9 cellular contexts compared by ENCODE assay signal in genomic region chr6:2633763-2634150, GRCh38.
DNase-seq lines count a peak whose midpoint lies in the region; ATAC-seq and TF ChIP-seq lines count a peak whose summit lies in the region.
"Had no signal": no experiment of that assay in that cellular context is flagged by ENCODE, and none has a peak within 500 bp of the region (broad histone marks: within the 10 kb centered on the region; RNA-seq: fewer than 3 reads in every experiment).

No MANE protein-coding gene starts in this region.

- H3K4me1 ChIP-seq in HUES48 (ENCODE audit: control insufficient read depth, insufficient read depth, low read length), result peaks cover 8% of the 10 kb centered on the region

- peaks cover 1 to 12% of the 10 kb centered on the region in 2 donors for H3K4me1 Mint-ChIP-seq in stimulated activated naive B cell treated with anti-CD40 and anti-IgM and Interleukin-4, amounts not matched to agents 10 μg/mL and 1 μg/mL and 100 μg/mL, for 72 hours

- H3K36me3 ChIP-seq in HUES48 (ENCODE audit: control insufficient read depth, insufficient read depth, low read length), result no peaks in the 10 kb centered on the region
- H3K36me3 ChIP-seq in kidney epithelial cell (ENCODE audit: control insufficient read depth, insufficient read depth, low read length), result no peaks in the 10 kb centered on the region

- peaks cover 13 to 21% of the 10 kb centered on the region in 2 donors for H3K27me3 Mint-ChIP-seq in stimulated activated naive B cell treated with anti-CD40 and anti-IgM and Interleukin-4, amounts not matched to agents 10 μg/mL and 1 μg/mL and 100 μg/mL, for 72 hours

- H3K9me3 Mint-ChIP-seq in stimulated activated naive B cell treated with anti-CD40 and anti-IgM and Interleukin-4, amounts not matched to agents 10 μg/mL and 1 μg/mL and 100 μg/mL, for 72 hours, result no peaks in the 10 kb centered on the region
- H3K9me3 Mint-ChIP-seq: IgD-negative memory B cell had no signal

- no peak for ATAC-seq in stimulated activated naive B cell treated with anti-CD40 and anti-IgM and Interleukin-4, amounts not matched to agents 10 μg/mL and 1 μg/mL and 100 μg/mL, for 72 hours (replicated peaks)
- ATAC-seq in GM18861 (IDR thresholded peaks at IDR 0.05; ENCODE audit: unreplicated experiment), result no peak

- DNase-seq in astrocyte of the spinal cord (ENCODE audit: low read depth, low spot score) (no peak), kidney epithelial cell (ENCODE audit: low read depth) (no peak), CD1c-positive myeloid dendritic cell (ENCODE audit: extremely low spot score) (no peak), NCI-H1417 (lab: John Stamatoyannopoulos, UW) (no peak), UCSD-AML1 (lab: John Stamatoyannopoulos, UW; ENCODE audit: unreplicated experiment) (no peak)
- no peak for DNase-seq in stimulated activated naive B cell treated with anti-CD40 and anti-IgM and Interleukin-4, amounts not matched to agents 10 μg/mL and 1 μg/mL and 100 μg/mL, for 72 hours

- no peak overlapping the region for H3K27ac Mint-ChIP-seq in stimulated activated naive B cell treated with anti-CD40 and anti-IgM and Interleukin-4, amounts not matched to agents 10 μg/mL and 1 μg/mL and 100 μg/mL, for 72 hours

- no peak overlapping the region for H3K27ac ChIP-seq in HUES48 (ENCODE audit: low read depth, low read length)

- TF ChIP-seq CTCF in astrocyte of the spinal cord (IDR thresholded peaks at IDR 0.05; ENCODE audit: low read depth, low read length), result no peak
- no peak for TF ChIP-seq CTCF in kidney epithelial cell (IDR thresholded peaks at IDR 0.05; ENCODE audit: insufficient read depth, low read length, poor library complexity, severe bottlenecking)

- H3K27me3 ChIP-seq in HUES48 (ENCODE audit: control insufficient read depth, insufficient read depth, low read length) (peaks cover 10% of the 10 kb centered on the region), kidney epithelial cell (ENCODE audit: control insufficient read depth, insufficient read depth, low read length) (no peaks in the 10 kb centered on the region)

- in situ Hi-C loops in astrocyte of the spinal cord (cut with HindIII; ENCODE audit: low sequenced_read_pairs), result no loop called here

- no peak overlapping the region for H3K9ac ChIP-seq in HUES48 (ENCODE audit: low read depth, low read length)

- no peaks in the 10 kb centered on the region for H3K36me3 Mint-ChIP-seq in stimulated activated naive B cell treated with anti-CD40 and anti-IgM and Interleukin-4, amounts not matched to agents 10 μg/mL and 1 μg/mL and 100 μg/mL, for 72 hours
- H3K36me3 Mint-ChIP-seq: IgD-negative memory B cell had no signal

- H3K4me3 Mint-ChIP-seq in stimulated activated naive B cell treated with anti-CD40 and anti-IgM and Interleukin-4, amounts not matched to agents 10 μg/mL and 1 μg/mL and 100 μg/mL, for 72 hours, result peak overlapping the region; percentile 6 to 87

- H3K4me3 ChIP-seq in HUES48 (ENCODE audit: low read depth, low read length), result peak overlapping the region; percentile 45; the same call in 1 of the 2 replicates
- H3K4me3 ChIP-seq in astrocyte of the spinal cord (ENCODE audit: low read depth, low read length), result peak overlapping the region; percentile 4
- H3K4me3 ChIP-seq in kidney epithelial cell (ENCODE audit: low read depth, low read length), result peak overlapping the region; percentile 39

- H3K9me3 ChIP-seq in HUES48 (ENCODE audit: control insufficient read depth, insufficient read depth, low read length), result no peaks in the 10 kb centered on the region
